In genomic region chr2:164438490-164439205, GRCh38 we compare ENCODE assay signal across 1 cellular context.
TF ChIP-seq lines count a peak whose summit lies in the region.

No MANE protein-coding gene starts in this region.

TF ChIP-seq in GM23338, 12 proteins besides CTCF, POLR2A, EP300 and RAD21 (continued from another document):
- TF ChIP-seq ETS1 (IDR thresholded peaks at IDR 0.05) (no peak), CREB1 (CRISPR knock-in tag; IDR thresholded peaks at IDR 0.05; ENCODE audit: low read depth) (no peak), ZNF114 (CRISPR knock-in tag; IDR thresholded peaks at IDR 0.05) (no peak), ZNF462 (CRISPR knock-in tag; IDR thresholded peaks at IDR 0.05) (no peak), NANOG (IDR thresholded peaks at IDR 0.05; ENCODE audit: borderline replicate concordance) (no peak), EZH2 (IDR thresholded peaks at IDR 0.05; ENCODE audit: low read depth, unreplicated experiment) (no peak)
